15 cellular contexts compared by ENCODE assay signal in genomic region chrX:147884958-147885357, GRCh38. TPM values are rescaled to one million over a fixed set of nuclear protein-coding genes. Genes with fewer than 3 reads are reported as not detected.
DNase-seq lines count a peak whose midpoint lies in the region; ATAC-seq lines count a peak whose summit lies in the region.
"Had no signal": no experiment of that assay in that cellular context is flagged by ENCODE, and none has a peak within 500 bp of the region (broad histone marks: within the 10 kb centered on the region; RNA-seq: fewer than 3 reads in every experiment).

No MANE protein-coding gene starts in this region.

- no peak overlapping the region for H3K27ac ChIP-seq in trophoblast cell (ENCODE audit: low read depth, low read length)
- H3K27ac ChIP-seq: cardiac muscle cell had no signal

- H3K9ac ChIP-seq in trophoblast cell (ENCODE audit: low read length), result no peak overlapping the region

- no peaks in the 10 kb centered on the region for H3K79me1 ChIP-seq in trophoblast cell (ENCODE audit: low read length)

- H4K91ac ChIP-seq in trophoblast cell (ENCODE audit: low read depth, low read length), result no peak overlapping the region

- no peak overlapping the region for H3K18ac ChIP-seq in trophoblast cell (ENCODE audit: low read length)

- H3K4ac ChIP-seq in trophoblast cell (ENCODE audit: low read depth, low read length), result no peak overlapping the region

- no peak overlapping the region for H3K23ac ChIP-seq in trophoblast cell (ENCODE audit: low read length)

- no peaks in the 10 kb centered on the region for H3K27me3 ChIP-seq in trophoblast cell (ENCODE audit: insufficient read depth, low read length)
- H3K27me3 ChIP-seq: cardiac muscle cell had no signal

- DNase-seq in RPMI7951 (ENCODE audit: low read depth) (peak; percentile 3), trophoblast cell (peak; percentile 52 to 85), cerebellar cortex (ENCODE audit: low spot score) (no peak), NCI-H2029 (lab: John Stamatoyannopoulos, UW) (no peak), putamen (ENCODE audit: low spot score) (no peak)
- DNase-seq: activated CD8-positive, alpha-beta T cell treated with anti-CD3 and anti-CD28 coated beads for 36 hours; activated gamma-delta T cell; CD8-positive, alpha-beta memory T cell; hippocampal formation; NCI-H1092; NCI-H510A treated with DMSO at 0.1 percent for 48 hours; substantia nigra had no signal

- no peak overlapping the region for H4K12ac ChIP-seq in trophoblast cell (ENCODE audit: low read depth, low read length)

- peak; percentile 66 for ATAC-seq in GM19324 (IDR thresholded peaks at IDR 0.05; ENCODE audit: low FRiP score, unreplicated experiment)
- peak; percentile 72 for ATAC-seq in HG02981 (IDR thresholded peaks at IDR 0.05; ENCODE audit: unreplicated experiment)
- ATAC-seq: activated CD8-positive, alpha-beta T cell treated with anti-CD3 and anti-CD28 coated beads for 36 hours had no signal

- H3K4me2 ChIP-seq in trophoblast cell (ENCODE audit: low read length), result no peak overlapping the region

- no peaks in the 10 kb centered on the region for H3K36me3 ChIP-seq in trophoblast cell (ENCODE audit: control insufficient read depth in 1 of 2, insufficient read depth in 2 of 2, low read length in 2 of 2)
- H3K36me3 ChIP-seq: cardiac muscle cell had no signal

- no peak overlapping the region for H2BK5ac ChIP-seq in trophoblast cell (ENCODE audit: low read depth, low read length, poor library complexity)

- H3K14ac ChIP-seq in trophoblast cell (ENCODE audit: low read length), result no peak overlapping the region

- WGBS in trophoblast cell (ENCODE audit: extremely low coverage, insufficient coverage, insufficient read length), result no CpG with 5 or more reads among the region's 2 CpGs

- no peak overlapping the region for H2AK5ac ChIP-seq in trophoblast cell (ENCODE audit: low read length)

- H3K4me3 ChIP-seq in trophoblast cell (ENCODE audit: low read depth, low read length), result no peak overlapping the region
- H3K4me3 ChIP-seq: cardiac muscle cell had no signal

- no peaks in the 10 kb centered on the region for H3K9me3 ChIP-seq in trophoblast cell (ENCODE audit: insufficient read depth, low read depth, low read length)

- H3K79me2 ChIP-seq in trophoblast cell (ENCODE audit: control insufficient read depth, insufficient read depth, low read length, poor library complexity), result no peaks in the 10 kb centered on the region

- no peak overlapping the region for H2BK12ac ChIP-seq in trophoblast cell (ENCODE audit: low read length)

- no peak overlapping the region for H2AFZ ChIP-seq in trophoblast cell (ENCODE audit: insufficient read depth, low read length, poor library complexity)

- H3K4me1 ChIP-seq in trophoblast cell (ENCODE audit: control insufficient read depth in 1 of 2, insufficient read depth in 2 of 2, low read length in 2 of 2), result no peaks in the 10 kb centered on the region

- H2BK120ac ChIP-seq in trophoblast cell (ENCODE audit: insufficient read depth, low read length, poor library complexity), result no peak overlapping the region

- H4K8ac ChIP-seq in trophoblast cell (ENCODE audit: low read depth, low read length), result no peak overlapping the region

RNA-seq across cellular contexts. Expression of gene FMR1, which starts 26.8 kb away (rescaled TPM):
- 18.1 and 23.1 TPM in 2 replicates for total RNA-seq in RPMI7951 (2014; rRNA removed; shearing (Covaris generic))
- 75.8 and 77.2 TPM in 2 replicates for polyA plus RNA-seq in trophoblast cell (2013)

Comparison
In these comparisons a context has a peak if more than half of its experiments do, and no peak if none do; other contexts are left out.
1. DNase-seq: peak in RPMI7951 (single experiment) and trophoblast cell (2 of 2); none in cerebellar cortex (single experiment), NCI-H2029 (single experiment) and putamen (single experiment).